Comparison of ENCODE assay signal across 15 cellular contexts in genomic region chr9:116308070-116308469, GRCh38.
DNase-seq lines count a peak whose midpoint lies in the region; ATAC-seq and TF ChIP-seq lines count a peak whose summit lies in the region.
"Had no signal": no experiment of that assay in that cellular context is flagged by ENCODE, and none has a peak within 500 bp of the region (broad histone marks: within the 10 kb centered on the region; RNA-seq: fewer than 3 reads in every experiment).

No MANE protein-coding gene starts in this region.

- H3K79me2 ChIP-seq in hepatocyte: no peaks in the 10 kb centered on the region

- no peaks in the 10 kb centered on the region for H3K4me1 ChIP-seq in hepatocyte (ENCODE audit: insufficient read depth)
- H3K4me1 ChIP-seq: BE2C, HAP-1 had no signal

- no peak for TF ChIP-seq CTCF in hepatocyte (IDR thresholded peaks at IDR 0.05; ENCODE audit: poor library complexity)

- no peak overlapping the region for H3K4me2 ChIP-seq in hepatocyte
- H3K4me2 ChIP-seq: A549 had no signal

- no peak overlapping the region for H2AFZ ChIP-seq in hepatocyte

- H3K4me3 ChIP-seq in hepatocyte: no peak overlapping the region
- H3K4me3 ChIP-seq: A549, GM12878, HAP-1 had no signal

- 64% methylated on average over 4 of the region's 4 CpGs for WGBS in hepatocyte (ENCODE audit: low lambda C conversion rate, missing lambda C conversion rate)

- no peaks in the 10 kb centered on the region for H3K36me3 ChIP-seq in hepatocyte (replicated peaks; ENCODE audit: insufficient read depth, low read depth)
- H3K36me3 ChIP-seq: BE2C, HAP-1 had no signal

- no peaks in the 10 kb centered on the region for H4K20me1 ChIP-seq in hepatocyte (ENCODE audit: insufficient read depth, poor library complexity, severe bottlenecking)

- H3K9me3 ChIP-seq in hepatocyte (ENCODE audit: low read depth): no peaks in the 10 kb centered on the region
- H3K9me3 ChIP-seq: A549, BE2C, HAP-1 had no signal

- H3K27ac ChIP-seq in hepatocyte: no peak overlapping the region
- H3K27ac ChIP-seq: C4-2B had no signal

- H3K27me3 ChIP-seq in hepatocyte: no peaks in the 10 kb centered on the region
- H3K27me3 ChIP-seq: BE2C had no signal

- ATAC-seq in GM21447 (IDR thresholded peaks at IDR 0.05; ENCODE audit: unreplicated experiment): no peak
- ATAC-seq: A549, GM12878, HepG2 had no signal

- no peaks in the 10 kb centered on the region for H3K9me2 ChIP-seq in hepatocyte (replicated peaks; ENCODE audit: insufficient read depth)

- peak; percentile 85 for DNase-seq in OCI-M1 (lab: John Stamatoyannopoulos, UW)
- DNase-seq in amniotic epithelial cell (ENCODE audit: low read depth): peak; percentile 62
- peak; percentile 16 for DNase-seq in islet precursor cell
- DNase-seq in mucosa of gallbladder (ENCODE audit: low spot score): no peak
- no peak for DNase-seq in hepatocyte (ENCODE audit: low spot score)
- DNase-seq: BE2C; CD4-positive, alpha-beta memory T cell; DMS79; GOT3 had no signal

Comparison
In these comparisons a context has a peak if more than half of its experiments do, and no peak if none do; other contexts are left out.
1. DNase-seq: peak in OCI-M1 (single experiment), amniotic epithelial cell (single experiment) and islet precursor cell (single experiment); none in mucosa of gallbladder (single experiment) and hepatocyte (single experiment).